Comparison of ENCODE assay signal across 8 cellular contexts in the genomic region with DNA sequence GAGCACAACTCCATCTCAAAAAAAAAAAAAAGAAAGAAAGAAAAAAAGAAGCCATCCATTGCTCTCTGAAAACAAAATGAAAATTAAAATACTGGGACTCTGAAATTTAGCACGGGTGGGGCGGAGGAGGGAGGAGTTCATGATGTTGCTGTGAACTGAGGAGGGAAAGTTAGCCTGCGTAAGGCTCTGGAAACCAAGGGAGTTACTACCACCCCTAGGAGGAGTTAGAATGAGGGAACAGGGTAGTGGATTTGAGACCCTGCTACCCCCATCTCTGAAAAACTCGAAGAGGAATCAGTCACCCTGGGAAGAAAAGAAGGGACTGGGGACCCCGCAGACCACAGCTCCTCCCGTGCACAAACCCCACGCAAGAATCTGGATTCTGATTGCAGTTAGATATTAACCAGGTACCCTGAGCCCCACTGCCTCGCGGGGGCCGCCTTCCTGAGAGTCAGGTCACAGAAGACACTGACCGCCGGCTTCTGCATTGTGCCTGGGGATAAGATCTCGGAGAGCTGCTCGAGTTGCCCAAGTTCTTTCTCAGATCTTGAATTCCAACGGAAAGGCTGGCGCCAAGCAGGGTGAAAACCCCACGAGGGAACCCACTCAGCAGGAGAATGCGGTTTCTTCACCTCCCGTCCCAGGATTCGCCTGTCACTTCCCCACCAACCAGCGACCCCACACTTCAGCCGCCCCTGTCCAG. TPM values are rescaled to one million over a fixed set of nuclear protein-coding genes. Genes with fewer than 3 reads are reported as not detected.
DNase-seq lines count a peak whose midpoint lies in the region; ATAC-seq and TF ChIP-seq lines count a peak whose summit lies in the region.

No MANE protein-coding gene starts in this region.

- TF ChIP-seq RAD21 in liver (IDR thresholded peaks at IDR 0.05): no peak

- CTCF ChIA-PET in PC-3 (lab: Charles Lee): interaction anchor here (0.7 to 1.8 kb wide), 2 partner anchors 284 to 305 kb away, joined by 3 to 14 read pairs; no protein-coding TSS in a partner anchor

- H3K36me3 ChIP-seq in PC-3 (ENCODE audit: low read depth, low read length): no peaks in the 10 kb centered on the region
- no peaks in the 10 kb centered on the region for H3K36me3 ChIP-seq in liver (ENCODE audit: control insufficient read depth in 4 of 4, insufficient read depth in 3 of 4, low read depth in 1 of 4, low read length in 3 of 4)

- H3K9ac ChIP-seq in PC-3 (ENCODE audit: low read length) (peak overlapping the region; percentile 69), liver (ENCODE audit: low read depth in 1 of 2, low read length in 2 of 2) (peak overlapping the region; percentile 32 to 77)

- peaks cover 3% of the 10 kb centered on the region for H3K36me3 Mint-ChIP-seq in chondrocyte (ENCODE audit: low read depth)

- H3K27me3 ChIP-seq in PC-3 (ENCODE audit: low read length) (no peaks in the 10 kb centered on the region), liver (ENCODE audit: control insufficient read depth in 4 of 4, insufficient read depth in 4 of 4, low read length in 3 of 4) (no peaks in the 10 kb centered on the region)

- H3K9me2 ChIP-seq in PC-3 (replicated peaks; ENCODE audit: low read length): no peaks in the 10 kb centered on the region

- H3K4me3 Mint-ChIP-seq in chondrocyte (ENCODE audit: unreplicated experiment): peak overlapping the region; percentile 94

- no peak overlapping the region for H3K27ac ChIP-seq in PC-3 (ENCODE audit: low read length)
- peak overlapping the region; percentile 73 to 81 for H3K27ac ChIP-seq in liver (ENCODE audit: low read depth in 1 of 2, low read length in 2 of 2)

- TF ChIP-seq CTCF in PC-3 (conservative IDR thresholded peaks at IDR 0.05; ENCODE audit: low read depth, low read length) (no peak), chondrocyte (IDR thresholded peaks at IDR 0.05) (peak; percentile 11), liver (IDR thresholded peaks at IDR 0.05; ENCODE audit: low read depth, low read length, missing input control) (no peak)

- no peaks in the 10 kb centered on the region for H3F3A ChIP-seq in PC-3 (ENCODE audit: low read length, unreplicated experiment)

- ATAC-seq in GM18502 (IDR thresholded peaks at IDR 0.05; ENCODE audit: poor library complexity, unreplicated experiment) (peak; percentile 5), PC-3 (peak; percentile 1; the same call in 1 of the 2 replicates)

- H3K4me3 ChIP-seq in PC-3 (ENCODE audit: low read length): peak overlapping the region; percentile 82
- peak overlapping the region; percentile 56 to 94 (median 73) for H3K4me3 ChIP-seq in liver (ENCODE audit: low read depth in 1 of 3, low read length in 3 of 3)

- peak overlapping the region; percentile 100 for H3K27ac Mint-ChIP-seq in chondrocyte (ENCODE audit: unreplicated experiment)

- peaks cover 12% of the 10 kb centered on the region; the same call in 1 of the 2 replicates for H3K9me3 ChIP-seq in PC-3 (ENCODE audit: low read length)
- peaks cover 0 to 2% (median 0%) of the 10 kb centered on the region in 4 donors for H3K9me3 ChIP-seq in liver (ENCODE audit: control insufficient read depth in 4 of 4, low read length in 3 of 4)

- peak overlapping the region; percentile 86 for H2AFZ ChIP-seq in PC-3 (ENCODE audit: low read length)

- H3K79me2 ChIP-seq in PC-3 (ENCODE audit: low read length): no peaks in the 10 kb centered on the region

- H3K9me3 Mint-ChIP-seq in chondrocyte (ENCODE audit: low read depth): peaks cover 4% of the 10 kb centered on the region

- POLR2A ChIA-PET in PC-3 (lab: Charles Lee; ENCODE audit: unreplicated experiment): no interaction called here

- intact Hi-C loops in PC-3 (cut with micrococcal nuclease): loop anchor here (1.0 to 5.0 kb wide), 3 partner anchors 72 to 223 kb away; partner anchors contain the start of genes ZNF44 and ZNF564

- H3K4me1 ChIP-seq in PC-3 (ENCODE audit: insufficient read depth, low read length) (no peaks in the 10 kb centered on the region; the same call in 1 of the 2 replicates), liver (ENCODE audit: control insufficient read depth in 4 of 4, insufficient read depth in 4 of 4, low read length in 3 of 4) (peaks cover 0 to 14% (median 0%) of the 10 kb centered on the region in 4 donors)

- peak overlapping the region; percentile 77 for H3K4me2 ChIP-seq in PC-3 (ENCODE audit: low read length)

- TSS peak; percentile 58 for BruUV-seq in PC-3 (replicated peaks; lab: Mats Ljungman, UMichigan)

- peaks cover 24% of the 10 kb centered on the region for H3K4me1 Mint-ChIP-seq in chondrocyte (ENCODE audit: low read depth)

- DNase-seq in PC-3 (no peak), chondrocyte (ENCODE audit: low spot score) (no peak), stromal cell of bone marrow (ENCODE audit: low read depth) (peak; percentile 6), RPMI8226 (no peak), NOMO-1 treated with dmso at 0.1 percent for 144 hours (lab: John Stamatoyannopoulos, UW; ENCODE audit: unreplicated experiment) (no peak), dedifferentiated amniotic fluid mesenchymal stem cell (ENCODE audit: extremely low spot score) (no peak)

- 6% methylated on average over 22 of the region's 22 CpGs for WGBS in liver

- no peaks in the 10 kb centered on the region for H4K20me1 ChIP-seq in PC-3 (ENCODE audit: low read length)

- H3K27me3 Mint-ChIP-seq in chondrocyte (ENCODE audit: low read depth): no peaks in the 10 kb centered on the region

TF ChIP-seq in liver, 16 proteins besides CTCF, POLR2A, EP300 and RAD21:
- TF ChIP-seq ATF3 (IDR thresholded peaks at IDR 0.05) (no peak), RXRA (IDR thresholded peaks at IDR 0.05) (no peak), SP1 (IDR thresholded peaks at IDR 0.05) (no peak), FOXA2 (IDR thresholded peaks at IDR 0.05) (no peak), REST (IDR thresholded peaks at IDR 0.05) (no peak), GABPA (IDR thresholded peaks at IDR 0.05 in 1 of 2, conservative IDR thresholded peaks at IDR 0.05 in 1 of 2) (no peak), HNF4G (IDR thresholded peaks at IDR 0.05) (no peak)

RNA-seq across cellular contexts. Expression of gene ZNF442, which starts 0.9 kb away (rescaled TPM):
- 0.63 and 1.1 TPM in 2 replicates for total RNA-seq in PC-3 (2014; rRNA removed)
- total RNA-seq in chondrocyte: 2.6 to 3.4 TPM (median 3.3 TPM) in 3 replicates
- total RNA-seq in liver: 1 to 10 TPM; 2.8 to 4.2 TPM
- under 1 TPM; 0.49 to 0.67 TPM for polyA plus RNA-seq in liver

RNA-seq across cellular contexts. Expression of gene ZNF563, which starts 31.1 kb away (rescaled TPM):
- total RNA-seq in PC-3 (2014; rRNA removed): 1.1 and 2.1 TPM in 2 replicates
- total RNA-seq in chondrocyte: 1.2 to 2.5 TPM (median 2.5 TPM) in 3 replicates
- total RNA-seq in liver: 10 to 100 TPM in 1 of 2 donors, 1 to 10 TPM in 1; 6.2 to 15.8 TPM
- polyA plus RNA-seq in liver: 1 to 10 TPM; 2.5 to 7.6 TPM

RNA-seq across cellular contexts. Expression of gene ZNF799, which starts 36.5 kb away (rescaled TPM):
- total RNA-seq in PC-3 (2014; rRNA removed): 3.8 and 5.9 TPM in 2 replicates
- 2.0 to 3.7 TPM (median 2.3 TPM) in 3 replicates for total RNA-seq in chondrocyte
- total RNA-seq in liver: 1 to 10 TPM; 2.8 to 5.3 TPM
- polyA plus RNA-seq in liver: 1 to 10 TPM; 1.6 to 2.2 TPM
